In the genomic region with DNA sequence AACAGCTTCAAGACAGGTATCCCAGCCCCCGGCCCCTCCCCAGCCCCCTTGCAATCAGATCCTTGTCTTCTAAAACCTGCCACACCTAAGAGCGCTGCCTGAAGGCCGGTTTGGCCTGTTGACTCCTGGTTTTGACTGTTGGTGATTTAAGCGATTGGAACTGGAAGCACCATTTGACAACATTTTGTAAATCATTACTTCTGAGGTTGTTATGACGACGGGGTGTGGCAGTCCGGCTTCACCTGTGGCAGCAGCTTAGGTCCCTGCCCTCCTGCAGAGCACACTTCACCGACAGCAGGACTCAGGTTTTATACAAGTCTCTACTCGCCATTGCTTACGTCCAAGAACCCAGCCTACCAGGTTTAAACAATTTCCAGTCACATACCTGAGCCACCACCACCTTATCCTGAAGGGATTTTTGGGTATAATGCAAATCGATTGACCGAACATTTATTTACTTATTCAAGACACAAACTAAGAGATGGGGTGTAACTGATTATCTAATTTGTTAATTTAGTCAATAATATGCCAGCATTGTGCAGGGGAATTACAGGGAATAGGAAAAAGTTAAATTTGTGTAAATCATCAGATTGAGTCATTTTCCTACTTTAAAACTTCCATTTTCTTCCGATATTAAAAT, we compare ENCODE assay signal across 8 cellular contexts. TPM values are rescaled to one million over a fixed set of nuclear protein-coding genes. Genes with fewer than 3 reads are reported as not detected.
DNase-seq lines count a peak whose midpoint lies in the region; ATAC-seq and TF ChIP-seq lines count a peak whose summit lies in the region.

No MANE protein-coding gene starts in this region.

- DNase-seq in NCI-H1417 (lab: John Stamatoyannopoulos, UW), result peak; percentile 24 to 66 (median 37)
- no peak for DNase-seq in NCI-H1417 treated with DMSO at 0.1 percent for 48 hours (lab: John Stamatoyannopoulos, UW)
- DNase-seq in foreskin keratinocyte, result peak; percentile 90 to 97
- no peak for DNase-seq in smooth muscle cell (lab: John Stamatoyannopoulos, UW; ENCODE audit: unreplicated experiment)
- DNase-seq in NCI-H1436 treated with DMSO at 0.1 percent for 48 hours (lab: John Stamatoyannopoulos, UW), result no peak
- DNase-seq in NCI-H2029 treated with DMSO at 0.1 percent for 48 hours (lab: John Stamatoyannopoulos, UW), result no peak

- H4K20me1 ChIP-seq in SU-DHL-6 (ENCODE audit: low read depth, low read length), result no peaks in the 10 kb centered on the region
- H4K20me1 ChIP-seq in smooth muscle cell (ENCODE audit: low read depth), result peaks cover 9% of the 10 kb centered on the region

- TF ChIP-seq CTCF in SU-DHL-6 (IDR thresholded peaks at IDR 0.05; ENCODE audit: insufficient read depth, low read length, poor library complexity, severe bottlenecking) (no peak), foreskin keratinocyte (conservative IDR thresholded peaks at IDR 0.05) (no peak), smooth muscle cell (IDR thresholded peaks at IDR 0.05; ENCODE audit: borderline replicate concordance, insufficient read depth, poor library complexity, severe bottlenecking) (no peak)

- H3K36me3 ChIP-seq in SU-DHL-6 (ENCODE audit: low read length), result no peaks in the 10 kb centered on the region
- no peaks in the 10 kb centered on the region for H3K36me3 ChIP-seq in smooth muscle cell (ENCODE audit: low read depth)

- 79% methylated on average over 13 of the region's 13 CpGs for WGBS in smooth muscle cell (ENCODE audit: low lambda C conversion rate)

- peaks cover 41% of the 10 kb centered on the region for H3K79me2 ChIP-seq in SU-DHL-6 (ENCODE audit: insufficient read depth, low read length)
- peaks cover 41% of the 10 kb centered on the region for H3K79me2 ChIP-seq in smooth muscle cell (ENCODE audit: low read depth)

- H3K9me2 ChIP-seq in SU-DHL-6 (replicated peaks; ENCODE audit: insufficient read depth, low read length), result no peaks in the 10 kb centered on the region

- H3K4me1 ChIP-seq in foreskin keratinocyte (peaks cover 15% of the 10 kb centered on the region), smooth muscle cell (ENCODE audit: low read depth) (peaks cover 17% of the 10 kb centered on the region)

- H3K9ac ChIP-seq in SU-DHL-6 (ENCODE audit: low read length) (no peak overlapping the region), smooth muscle cell (ENCODE audit: low read depth) (peak overlapping the region; percentile 24)

- peak overlapping the region; percentile 72 for H3K27ac ChIP-seq in SU-DHL-6 (ENCODE audit: low read depth, low read length)
- peak overlapping the region; percentile 98 for H3K27ac ChIP-seq in foreskin keratinocyte
- H3K27ac ChIP-seq in smooth muscle cell (ENCODE audit: low read depth), result peak overlapping the region; percentile 98

- peak overlapping the region; percentile 35 for H3K4me3 ChIP-seq in SU-DHL-6 (ENCODE audit: insufficient read depth, low read length, poor library complexity, severe bottlenecking)
- H3K4me3 ChIP-seq in smooth muscle cell, result peak overlapping the region; percentile 72

- peak overlapping the region; percentile 65 for H2AFZ ChIP-seq in SU-DHL-6 (ENCODE audit: low read depth, low read length, severe bottlenecking)
- peak overlapping the region; percentile 14 for H2AFZ ChIP-seq in smooth muscle cell (ENCODE audit: low read depth)

- peak; percentile 62 for ATAC-seq in foreskin keratinocyte
- no peak for ATAC-seq in GM18868 (IDR thresholded peaks at IDR 0.05; ENCODE audit: unreplicated experiment)

- H3F3A ChIP-seq in SU-DHL-6 (ENCODE audit: insufficient read depth) (peaks cover 19% of the 10 kb centered on the region), smooth muscle cell (ENCODE audit: low read depth) (no peaks in the 10 kb centered on the region)

- H3K4me2 ChIP-seq in SU-DHL-6 (ENCODE audit: low read depth, low read length, poor library complexity, severe bottlenecking) (peak overlapping the region; percentile 98), smooth muscle cell (peak overlapping the region; percentile 91)

- 0 out of 2 replicates have a peak, but pooled peaks cover 5% of the 10 kb centered on the region for H3K9me3 ChIP-seq in SU-DHL-6 (ENCODE audit: insufficient read depth, low read length)
- H3K9me3 ChIP-seq in smooth muscle cell (replicated peaks; ENCODE audit: low read depth), result no peaks in the 10 kb centered on the region

- H3K27me3 ChIP-seq in SU-DHL-6 (ENCODE audit: low read length), result no peaks in the 10 kb centered on the region
- no peaks in the 10 kb centered on the region for H3K27me3 ChIP-seq in foreskin keratinocyte
- no peaks in the 10 kb centered on the region for H3K27me3 ChIP-seq in smooth muscle cell (ENCODE audit: low read depth)

RNA-seq across cellular contexts. Expression of a gene that starts 0.7 kb away (rescaled TPM):
- total RNA-seq in foreskin keratinocyte (87.6 and 89.1 TPM in 2 replicates), smooth muscle cell (109 and 112 TPM in 2 replicates)
- polyA plus RNA-seq in foreskin keratinocyte (141 and 144 TPM in 2 replicates), smooth muscle cell (151 and 154 TPM in 2 replicates)

RNA-seq across cellular contexts. Expression of a gene that starts 33.2 kb away (rescaled TPM):
- total RNA-seq in foreskin keratinocyte (0.21 and 0.37 TPM in 2 replicates), smooth muscle cell (201 and 323 TPM in 2 replicates)
- polyA plus RNA-seq in foreskin keratinocyte (0.16 and 0.47 TPM in 2 replicates), smooth muscle cell (796 and 874 TPM in 2 replicates)

RNA-seq across cellular contexts. Expression of a gene that starts 58.7 kb away (rescaled TPM):
- 5.2 and 5.5 TPM in 2 replicates for total RNA-seq in foreskin keratinocyte
- polyA plus RNA-seq in foreskin keratinocyte, result 0.76 and 0.85 TPM in 2 replicates
- total RNA-seq in smooth muscle cell, result 10.4 and 12.7 TPM in 2 replicates
- 3.2 TPM in 2 replicates for polyA plus RNA-seq in smooth muscle cell

Comparison
In these comparisons a context has a peak if more than half of its experiments do, and no peak if none do; other contexts are left out.
1. DNase-seq: peak in NCI-H1417 (3 of 3) and foreskin keratinocyte (2 of 2); none in NCI-H1417 treated with DMSO at 0.1 percent for 48 hours (single experiment), smooth muscle cell (single experiment), NCI-H1436 treated with DMSO at 0.1 percent for 48 hours (single experiment) and NCI-H2029 treated with DMSO at 0.1 percent for 48 hours (single experiment).
2. RNA of a gene that starts 33.2 kb away (total RNA-seq): 201 to 323 TPM in smooth muscle cell; 0.21 to 0.37 TPM in foreskin keratinocyte; every median in the first group is over 100 times any median in the second.
3. Peak in every context shown above with its lines, with median percentiles within 50 percentile points of each other: H3K27ac ChIP-seq.